ENCODE assay signal across 11 cellular contexts in genomic region chr14:61418749-61419148, GRCh38.
DNase-seq lines count a peak whose midpoint lies in the region; ATAC-seq and TF ChIP-seq lines count a peak whose summit lies in the region.
"Had no signal": no experiment of that assay in that cellular context is flagged by ENCODE, and none has a peak within 500 bp of the region (broad histone marks: within the 10 kb centered on the region; RNA-seq: fewer than 3 reads in every experiment).

No MANE protein-coding gene starts in this region.

- no peaks in the 10 kb centered on the region for H3K27me3 Mint-ChIP-seq in CD4-positive, alpha-beta T cell
- H3K27me3 Mint-ChIP-seq in activated naive CD8-positive, alpha-beta T cell treated with anti-CD3 and anti-CD28 coated beads, Interleukin-2, amount 50 U/mL, for 24 hours, result no peaks in the 10 kb centered on the region
- H3K27me3 Mint-ChIP-seq in naive thymus-derived CD8-positive, alpha-beta T cell, result no peaks in the 10 kb centered on the region

- H3K27ac ChIP-seq in CD4-positive, alpha-beta T cell (ENCODE audit: low read depth, low read length), result no peak overlapping the region

- no peaks in the 10 kb centered on the region for H3K4me1 Mint-ChIP-seq in CD4-positive, alpha-beta T cell (ENCODE audit: low read depth)
- no peaks in the 10 kb centered on the region for H3K4me1 Mint-ChIP-seq in activated naive CD8-positive, alpha-beta T cell treated with anti-CD3 and anti-CD28 coated beads, Interleukin-2, amount 50 U/mL, for 24 hours
- H3K4me1 Mint-ChIP-seq in naive thymus-derived CD8-positive, alpha-beta T cell, result peaks cover 0 to 60% (median 0%) of the 10 kb centered on the region in 4 donors

- intact Hi-C loops in CD4-positive, alpha-beta T cell (cut with DNase I, micrococcal nuclease), result no loop called here
- intact Hi-C loops in head of caudate nucleus (cut with DNase I), result no loop called here

- H3K9me3 ChIP-seq in CD4-positive, alpha-beta T cell (ENCODE audit: control insufficient read depth, low read length), result no peaks in the 10 kb centered on the region

- POLR2A ChIA-PET in CD4-positive, alpha-beta T cell (lab: Charles Lee), result interaction anchor here (0.6 to 1.7 kb wide), 4 partner anchors 13 to 97 kb away, joined by 3 to 4 read pairs (median 4); partner anchors contain the start of gene PRKCH
- POLR2A ChIA-PET in naive thymus-derived CD8-positive, alpha-beta T cell (lab: Charles Lee), result interaction anchor here (1.1 to 2.1 kb wide), 5 partner anchors 8 to 108 kb away, joined by 3 to 7 read pairs (median 3); no protein-coding TSS in a partner anchor

- no peaks in the 10 kb centered on the region for H3K27me3 ChIP-seq in CD4-positive, alpha-beta T cell (ENCODE audit: control insufficient read depth, insufficient read depth, low read length)

- H3K36me3 Mint-ChIP-seq in CD4-positive, alpha-beta T cell (ENCODE audit: low read depth), result peaks cover 14% of the 10 kb centered on the region
- peaks cover 24% of the 10 kb centered on the region for H3K36me3 Mint-ChIP-seq in activated naive CD8-positive, alpha-beta T cell treated with anti-CD3 and anti-CD28 coated beads, Interleukin-2, amount 50 U/mL, for 24 hours (ENCODE audit: low read depth)
- H3K36me3 Mint-ChIP-seq in naive thymus-derived CD8-positive, alpha-beta T cell, result peaks cover 0 to 12% (median 5%) of the 10 kb centered on the region in 3 donors

- no peaks in the 10 kb centered on the region for H3K9me3 Mint-ChIP-seq in CD4-positive, alpha-beta T cell
- H3K9me3 Mint-ChIP-seq in activated naive CD8-positive, alpha-beta T cell treated with anti-CD3 and anti-CD28 coated beads, Interleukin-2, amount 50 U/mL, for 24 hours, result peaks cover 3% of the 10 kb centered on the region
- no peaks in the 10 kb centered on the region for H3K9me3 Mint-ChIP-seq in naive thymus-derived CD8-positive, alpha-beta T cell
- H3K9me3 Mint-ChIP-seq: H9; stimulated activated effector memory CD8-positive, alpha-beta T cell treated with anti-CD3 and anti-CD28 coated beads, Interleukin-12 subunit alpha, Interleukin-12 subunit beta, amount 100 ng/mL, for 72 hours had no signal

- H3K27ac Mint-ChIP-seq in CD4-positive, alpha-beta T cell, result no peak overlapping the region
- H3K27ac Mint-ChIP-seq in activated naive CD8-positive, alpha-beta T cell treated with anti-CD3 and anti-CD28 coated beads, Interleukin-2, amount 50 U/mL, for 24 hours, result peak overlapping the region; percentile 86
- H3K27ac Mint-ChIP-seq in naive thymus-derived CD8-positive, alpha-beta T cell, result peak overlapping the region in 6 of 10 donors; percentile 72 to 92 (median 82)
- H3K27ac Mint-ChIP-seq: stimulated activated effector memory CD8-positive, alpha-beta T cell treated with anti-CD3 and anti-CD28 coated beads, Interleukin-12 subunit alpha, Interleukin-12 subunit beta, amount 100 ng/mL, for 72 hours had no signal

- no peak for DNase-seq in CD4-positive, alpha-beta T cell
- DNase-seq in DMS79 treated with DMSO at 0.1 percent for 48 hours (lab: John Stamatoyannopoulos, UW) (peak; percentile 46), head of caudate nucleus (no peak), middle frontal gyrus (ENCODE audit: extremely low spot score, low spot score) (no peak), retina (no peak)
- no peak for DNase-seq in activated naive CD8-positive, alpha-beta T cell treated with anti-CD3 and anti-CD28 coated beads, Interleukin-2, amount 50 U/mL, for 24 hours
- DNase-seq in naive thymus-derived CD8-positive, alpha-beta T cell, result no peak
- DNase-seq: H9; NCI-H2171; stimulated activated CD4-positive, alpha-beta T cell treated with anti-CD3 and anti-CD28 coated beads, Interleukin-1b, Interleukin-23, amount 100 ng/mL, for 48 hours had no signal

- no peak for TF ChIP-seq CTCF in CD4-positive, alpha-beta T cell (IDR thresholded peaks at IDR 0.05)

- H3K4me3 Mint-ChIP-seq in CD4-positive, alpha-beta T cell, result peak overlapping the region; percentile 43
- H3K4me3 Mint-ChIP-seq in activated naive CD8-positive, alpha-beta T cell treated with anti-CD3 and anti-CD28 coated beads, Interleukin-2, amount 50 U/mL, for 24 hours, result no peak overlapping the region
- H3K4me3 Mint-ChIP-seq in naive thymus-derived CD8-positive, alpha-beta T cell, result peak overlapping the region in 8 of 10 donors; percentile 22 to 76 (median 66)
- H3K4me3 Mint-ChIP-seq: H9; stimulated activated effector memory CD8-positive, alpha-beta T cell treated with anti-CD3 and anti-CD28 coated beads, Interleukin-12 subunit alpha, Interleukin-12 subunit beta, amount 100 ng/mL, for 72 hours had no signal

- CTCF ChIA-PET in CD4-positive, alpha-beta T cell (lab: Charles Lee), result interaction anchor here (1.2 to 1.4 kb wide), 2 partner anchors 18 to 122 kb away, joined by 3 read pairs; no protein-coding TSS in a partner anchor

- ATAC-seq in CD4-positive, alpha-beta T cell (ENCODE audit: poor library complexity), result no peak
- no peak for ATAC-seq in activated naive CD8-positive, alpha-beta T cell treated with anti-CD3 and anti-CD28 coated beads, Interleukin-2, amount 50 U/mL, for 24 hours
- ATAC-seq in naive thymus-derived CD8-positive, alpha-beta T cell, result no peak
- ATAC-seq: stimulated activated effector memory CD8-positive, alpha-beta T cell treated with anti-CD3 and anti-CD28 coated beads, Interleukin-12 subunit alpha, Interleukin-12 subunit beta, amount 100 ng/mL, for 72 hours had no signal
